ENCODE assay signal across 17 cellular contexts in genomic region chr3:73530030-73530411, GRCh38.
DNase-seq lines count a peak whose midpoint lies in the region; ATAC-seq and TF ChIP-seq lines count a peak whose summit lies in the region.
"Had no signal": no experiment of that assay in that cellular context is flagged by ENCODE, and none has a peak within 500 bp of the region (broad histone marks: within the 10 kb centered on the region; RNA-seq: fewer than 3 reads in every experiment).

No MANE protein-coding gene starts in this region.

- H3K4me3 Mint-ChIP-seq in nephron, result no peak overlapping the region
- H3K4me3 Mint-ChIP-seq: activated CD8-positive, alpha-beta T cell treated with anti-CD3 and anti-CD28 coated beads, Interleukin-2, amount 10 ng/mL, durations not matched to agents 7 days and 5 days; GM23338; naive thymus-derived CD8-positive, alpha-beta T cell; stimulated activated effector memory CD8-positive, alpha-beta T cell treated with anti-CD3 and anti-CD28 coated beads, Interleukin-12 subunit alpha, Interleukin-12 subunit beta, amount 100 ng/mL, for 72 hours had no signal

- H3K4me1 Mint-ChIP-seq in nephron, result peaks cover 68% of the 10 kb centered on the region
- H3K4me1 Mint-ChIP-seq: naive thymus-derived CD8-positive, alpha-beta T cell; stimulated activated effector memory CD8-positive, alpha-beta T cell treated with anti-CD3 and anti-CD28 coated beads, Interleukin-12 subunit alpha, Interleukin-12 subunit beta, amount 100 ng/mL, for 72 hours had no signal

- peaks cover 6 to 77% (median 8%) of the 10 kb centered on the region in 3 donors for H3K4me1 ChIP-seq in gastroesophageal sphincter
- H3K4me1 ChIP-seq: body of pancreas had no signal

- DNase-seq in AG09309 (ENCODE audit: low read depth), result peak; percentile 90
- peak; percentile 97 for DNase-seq in amniotic epithelial cell (ENCODE audit: low read depth)
- DNase-seq in MV-4-11 (lab: John Stamatoyannopoulos, UW), result no peak
- DNase-seq in RPMI8226, result no peak
- DNase-seq: activated CD8-positive, alpha-beta T cell treated with anti-CD3 and anti-CD28 coated beads, Interleukin-2, amount 10 ng/mL, durations not matched to agents 7 days and 5 days; Calu3; effector memory CD4-positive, alpha-beta T cell; glutamatergic neuron; naive thymus-derived CD8-positive, alpha-beta T cell; NK-92 treated with Interleukin-12 subunit alpha and Interleukin-12 subunit beta, amount 100 ng/mL, for 24 hours had no signal

- H3K36me3 ChIP-seq in gastroesophageal sphincter, result no peaks in the 10 kb centered on the region

- no peaks in the 10 kb centered on the region for H3K27me3 ChIP-seq in gastroesophageal sphincter
- H3K27me3 ChIP-seq: body of pancreas had no signal

- H3K27ac Mint-ChIP-seq in nephron, result peak overlapping the region in 2 of 3 experiments; percentile 15 to 61
- H3K27ac Mint-ChIP-seq: activated CD8-positive, alpha-beta T cell treated with anti-CD3 and anti-CD28 coated beads, Interleukin-2, amount 10 ng/mL, durations not matched to agents 7 days and 5 days; GM23338; naive thymus-derived CD8-positive, alpha-beta T cell; stimulated activated effector memory CD8-positive, alpha-beta T cell treated with anti-CD3 and anti-CD28 coated beads, Interleukin-12 subunit alpha, Interleukin-12 subunit beta, amount 100 ng/mL, for 72 hours had no signal

- H3K9me3 ChIP-seq in gastroesophageal sphincter, result no peaks in the 10 kb centered on the region
- H3K9me3 ChIP-seq: body of pancreas had no signal

- peak overlapping the region; percentile 61 to 88 (median 76) for H3K27ac ChIP-seq in gastroesophageal sphincter
- H3K27ac ChIP-seq: body of pancreas had no signal

- no peak for TF ChIP-seq POLR2A in gastroesophageal sphincter (IDR thresholded peaks at IDR 0.05)

- peaks cover 6% of the 10 kb centered on the region for H3K36me3 Mint-ChIP-seq in nephron (ENCODE audit: low read depth)
- H3K36me3 Mint-ChIP-seq: naive thymus-derived CD8-positive, alpha-beta T cell; stimulated activated effector memory CD8-positive, alpha-beta T cell treated with anti-CD3 and anti-CD28 coated beads, Interleukin-12 subunit alpha, Interleukin-12 subunit beta, amount 100 ng/mL, for 72 hours had no signal

- no peaks in the 10 kb centered on the region for H3K27me3 Mint-ChIP-seq in nephron (ENCODE audit: low read depth)

- ATAC-seq in gastroesophageal sphincter, result no peak
- no peak for ATAC-seq in HG02938 (IDR thresholded peaks at IDR 0.05; ENCODE audit: unreplicated experiment)
- ATAC-seq in GM21786 (IDR thresholded peaks at IDR 0.05; ENCODE audit: unreplicated experiment), result no peak
- ATAC-seq: activated CD8-positive, alpha-beta T cell treated with anti-CD3 and anti-CD28 coated beads, Interleukin-2, amount 10 ng/mL, durations not matched to agents 7 days and 5 days; body of pancreas; GM23338; naive thymus-derived CD8-positive, alpha-beta T cell; stimulated activated effector memory CD8-positive, alpha-beta T cell treated with anti-CD3 and anti-CD28 coated beads, Interleukin-12 subunit alpha, Interleukin-12 subunit beta, amount 100 ng/mL, for 72 hours had no signal

- WGBS in gastroesophageal sphincter (ENCODE audit: low coverage in 1 of 2), 2 donors, result 36 to 41% methylated on average over 4 of the region's 4 CpGs

- no peaks in the 10 kb centered on the region for H3K9me3 Mint-ChIP-seq in nephron
- H3K9me3 Mint-ChIP-seq: GM23338; stimulated activated effector memory CD8-positive, alpha-beta T cell treated with anti-CD3 and anti-CD28 coated beads, Interleukin-12 subunit alpha, Interleukin-12 subunit beta, amount 100 ng/mL, for 72 hours had no signal

- TF ChIP-seq CTCF in AG09309 (IDR thresholded peaks at IDR 0.05; ENCODE audit: control insufficient read depth, insufficient read depth, low read depth, low read length, missing control alignments) (no peak), gastroesophageal sphincter (IDR thresholded peaks at IDR 0.05) (no peak), nephron (IDR thresholded peaks at IDR 0.05; ENCODE audit: unreplicated experiment in 3 of 3) (no peak)

- TF ChIP-seq EP300 in gastroesophageal sphincter (IDR thresholded peaks at IDR 0.05), result no peak

- no peak overlapping the region for H3K4me3 ChIP-seq in AG09309 (ENCODE audit: control insufficient read depth, low read depth, low read length)
- H3K4me3 ChIP-seq in gastroesophageal sphincter, result no peak overlapping the region
- H3K4me3 ChIP-seq: body of pancreas, GM23338 had no signal

Comparison
In these comparisons a context has a peak if more than half of its experiments do, and no peak if none do; other contexts are left out.
1. DNase-seq: peak in AG09309 (single experiment) and amniotic epithelial cell (single experiment); none in MV-4-11 (single experiment) and RPMI8226 (single experiment).